25 cellular contexts compared by ENCODE assay signal in the genomic region with DNA sequence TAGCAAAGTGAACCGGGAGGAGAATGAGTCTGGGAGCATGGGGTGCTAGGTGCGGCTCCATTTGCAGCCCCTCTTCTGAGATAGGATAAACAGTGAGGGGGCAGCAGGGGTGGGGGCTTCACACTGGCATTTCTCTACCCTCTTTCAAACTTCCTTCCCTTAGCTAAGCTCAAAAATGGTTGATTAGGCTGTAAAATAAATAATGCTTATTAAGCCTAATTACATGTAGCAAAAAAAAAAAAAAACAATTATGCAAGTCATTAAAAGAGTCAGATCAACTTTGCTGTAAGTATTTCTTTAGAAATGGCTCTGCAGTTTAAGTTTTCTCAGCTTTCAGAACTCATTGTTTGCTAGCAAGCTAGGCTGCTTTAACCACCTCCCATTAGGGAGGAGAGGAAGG.
DNase-seq lines count a peak whose midpoint lies in the region; ATAC-seq, FAIRE-seq and TF ChIP-seq lines count a peak whose summit lies in the region.
"Had no signal": no experiment of that assay in that cellular context is flagged by ENCODE, and none has a peak within 500 bp of the region (broad histone marks: within the 10 kb centered on the region; RNA-seq: fewer than 3 reads in every experiment).

No MANE protein-coding gene starts in this region.

- CTCF ChIA-PET in A549 (lab: Yijun Ruan, JAX) (interaction anchor here (0.6 to 2.7 kb wide), 6 partner anchors 16 to 653 kb away, joined by 3 to 13 read pairs (median 4); no protein-coding TSS in a partner anchor), K562 (lab: Yijun Ruan, JAX; ENCODE audit: low intra/inter-chr PET ratio) (interaction anchor here (0.6 kb wide), 1 partner anchor 316 kb away, joined by 12 read pairs; no protein-coding TSS in a partner anchor), GM10248 (lab: Yijun Ruan, JAX) (interaction anchor here (0.8 to 1.5 kb wide), 5 partner anchors 10 to 347 kb away, joined by 3 to 5 read pairs (median 3); no protein-coding TSS in a partner anchor)

- H3K27me3 ChIP-seq in K562 (ENCODE audit: control insufficient read depth in 2 of 2, insufficient read depth in 2 of 2, low read length in 2 of 2) (peaks cover 2 to 8% of the 10 kb centered on the region in 2 experiments; a peak in 1 of 5 replicates), neuronal stem cell (ENCODE audit: control insufficient read depth in 3 of 3, insufficient read depth in 3 of 3, low read depth in 1 of 3, low read length in 3 of 3) (no peaks in the 10 kb centered on the region)
- H3K27me3 ChIP-seq: BE2C; BLaER1 treated with 17β-estradiol and CSF1 and Interleukin-3, amounts not matched to agents 10 nM and 100 nM had no signal

- H3K27me3 Mint-ChIP-seq in mesothelial cell of epicardium (ENCODE audit: low read depth) = no peaks in the 10 kb centered on the region
- H3K27me3 Mint-ChIP-seq: CD4-positive, alpha-beta T cell had no signal

- H3K4me1 ChIP-seq in A549 (no peaks in the 10 kb centered on the region), K562 (replicated peaks in 1 of 2; ENCODE audit: control insufficient read depth in 2 of 2, insufficient read depth in 2 of 2, low read length in 2 of 2) (no peaks in the 10 kb centered on the region), neuronal stem cell (ENCODE audit: control insufficient read depth in 2 of 2, insufficient read depth in 1 of 2, low read depth in 1 of 2, low read length in 2 of 2) (no peaks in the 10 kb centered on the region)
- H3K4me1 ChIP-seq: BE2C; BLaER1 treated with 17β-estradiol and CSF1 and Interleukin-3, amounts not matched to agents 10 nM and 100 nM had no signal

- no peak for TF ChIP-seq RAD21 in A549 (conservative IDR thresholded peaks at IDR 0.05 in 1 of 2, IDR thresholded peaks at IDR 0.05 in 1 of 2)
- TF ChIP-seq RAD21 in K562 (CRISPR knock-in tag; conservative IDR thresholded peaks at IDR 0.05 in 1 of 2, IDR thresholded peaks at IDR 0.05 in 1 of 2) = no peak

- H3K9me3 Mint-ChIP-seq in mesothelial cell of epicardium = peaks cover 10% of the 10 kb centered on the region
- H3K9me3 Mint-ChIP-seq: CD4-positive, alpha-beta T cell; CD8-positive, alpha-beta memory T cell had no signal

- TF ChIP-seq POLR2A in A549 (IDR thresholded peaks at IDR 0.05; ENCODE audit: low read length) = no peak
- no peak for TF ChIP-seq POLR2A in K562 (conservative IDR thresholded peaks at IDR 0.05)

- POLR2A ChIA-PET in A549 (lab: Yijun Ruan, JAX) (no interaction called here), K562 (lab: Yijun Ruan, JAX) (interaction anchor here (0.6 to 1.0 kb wide), 2 partner anchors 18 to 64 kb away, joined by 4 to 5 read pairs; no protein-coding TSS in a partner anchor), GM10248 (lab: Yijun Ruan, JAX) (no interaction called here)

- H3K79me1 ChIP-seq in neuronal stem cell (ENCODE audit: low read depth, low read length) = no peaks in the 10 kb centered on the region

- no peak overlapping the region for H3K9ac ChIP-seq in K562 (ENCODE audit: insufficient read depth in 1 of 2, low read depth in 2 of 2, low read length in 2 of 2)
- no peak overlapping the region for H3K9ac ChIP-seq in neuronal stem cell (ENCODE audit: low read depth, low read length, poor library complexity)
- H3K9ac ChIP-seq: BLaER1 treated with 17β-estradiol and CSF1 and Interleukin-3, amounts not matched to agents 10 nM and 100 nM had no signal

- no peak overlapping the region for H3K23ac ChIP-seq in neuronal stem cell (ENCODE audit: low read depth, low read length, poor library complexity)

- H3K27ac ChIP-seq in A549 = no peak overlapping the region
- H3K27ac ChIP-seq in K562 (ENCODE audit: extremely low read depth, low read depth, low read length) = no peak overlapping the region
- no peak overlapping the region for H3K27ac ChIP-seq in neuronal stem cell (replicated peaks; ENCODE audit: low read length)
- H3K27ac ChIP-seq: 22Rv1; BLaER1 treated with 17β-estradiol and CSF1 and Interleukin-3, amounts not matched to agents 10 nM and 100 nM had no signal

- no peaks in the 10 kb centered on the region for H3K9me1 ChIP-seq in K562 (ENCODE audit: control insufficient read depth, insufficient read depth, low read length)

- H3K18ac ChIP-seq in neuronal stem cell (ENCODE audit: low read length) = no peak overlapping the region

- TF ChIP-seq CTCF in A549 (IDR thresholded peaks at IDR 0.05) (no peak), K562 (IDR thresholded peaks at IDR 0.05 in 2 of 3, conservative IDR thresholded peaks at IDR 0.05 in 1 of 3; ENCODE audit: insufficient read depth in 2 of 3, low read depth in 1 of 3, low read length in 3 of 3) (no peak), mesothelial cell of epicardium (IDR thresholded peaks at IDR 0.05; ENCODE audit: unreplicated experiment) (no peak), GM10248 (IDR thresholded peaks at IDR 0.05; ENCODE audit: control extremely low read depth, extremely low read depth, low read depth, missing control alignments) (no peak)

- H3K14ac ChIP-seq in neuronal stem cell (ENCODE audit: low read length) = no peak overlapping the region

- in situ Hi-C loops in K562 (cut with MboI) = no loop called here

- FAIRE-seq in A549 (lab: Jason Lieb, UNC) (no peak), K562 (lab: Jason Lieb, UNC) (no peak)
- FAIRE-seq: D721Med, GM12891, GM18507 had no signal

- DNase-seq in A549 (ENCODE audit: low read depth in 1 of 2, low spot score in 1 of 2) (no peak), K562 (ENCODE audit: extremely low read depth in 1 of 4, low spot score in 3 of 4) (no peak), mesothelial cell of epicardium (ENCODE audit: low spot score in 2 of 2, unreplicated experiment in 2 of 2) (no peak), neuronal stem cell (ENCODE audit: low spot score) (no peak), anterior cingulate cortex (lab: John Stamatoyannopoulos, UW) (no peak), GM10248 (ENCODE audit: extremely low spot score) (no peak)
- DNase-seq: ACHN; AML-193; BE2C; CD4-positive, alpha-beta T cell; CD8-positive, alpha-beta memory T cell; DMS 273 treated with DMSO at 0.1 percent for 48 hours; DMS79; EL; GDM1; H9 had no signal

- H3K9me3 ChIP-seq in A549 = no peaks in the 10 kb centered on the region
- H3K9me3 ChIP-seq in K562 (replicated peaks; ENCODE audit: control insufficient read depth, insufficient read depth, low read depth, low read length) = no peaks in the 10 kb centered on the region
- H3K9me3 ChIP-seq in neuronal stem cell (replicated peaks in 1 of 2; ENCODE audit: control insufficient read depth in 2 of 2, insufficient read depth in 1 of 2, low read depth in 1 of 2, low read length in 2 of 2) = peaks cover 0 to 7% of the 10 kb centered on the region in 2 donors
- H3K9me3 ChIP-seq: BE2C had no signal

- H3K27ac Mint-ChIP-seq in mesothelial cell of epicardium = peak overlapping the region; percentile 25
- H3K27ac Mint-ChIP-seq: CD14-positive monocyte; CD4-positive, alpha-beta T cell; CD8-positive, alpha-beta memory T cell; GM23338 had no signal

- no peak for TF ChIP-seq EP300 in A549 (IDR thresholded peaks at IDR 0.05)
- no peak for TF ChIP-seq EP300 in K562 (IDR thresholded peaks at IDR 0.05; ENCODE audit: low read length)

- no peaks in the 10 kb centered on the region for H4K20me1 ChIP-seq in K562 (replicated peaks; ENCODE audit: control insufficient read depth, insufficient read depth, low read length)
- H4K20me1 ChIP-seq: BLaER1 treated with 17β-estradiol and CSF1 and Interleukin-3, amounts not matched to agents 10 nM and 100 nM had no signal

- H2AK5ac ChIP-seq in neuronal stem cell (ENCODE audit: low read depth, low read length) = no peak overlapping the region

- H4K91ac ChIP-seq in neuronal stem cell (ENCODE audit: low read depth, low read length, poor library complexity) = no peak overlapping the region

- H4K8ac ChIP-seq in neuronal stem cell (ENCODE audit: low read depth, low read length) = no peak overlapping the region

- H2BK5ac ChIP-seq in neuronal stem cell (ENCODE audit: low read length) = no peak overlapping the region

- ATAC-seq in A549 (no peak), K562 (no peak), GM21529 (IDR thresholded peaks at IDR 0.05; ENCODE audit: unreplicated experiment) (no peak)
- ATAC-seq: GM23338, HCT116 had no signal

- peaks cover 14% of the 10 kb centered on the region for H3K4me1 Mint-ChIP-seq in mesothelial cell of epicardium
- H3K4me1 Mint-ChIP-seq: CD8-positive, alpha-beta memory T cell had no signal

- H3K4ac ChIP-seq in neuronal stem cell (ENCODE audit: low read length) = no peak overlapping the region

- no peaks in the 10 kb centered on the region for H3K79me2 ChIP-seq in K562 (ENCODE audit: control insufficient read depth, insufficient read depth, low read length)

- intact Hi-C loops in K562 (cut with micrococcal nuclease) = no loop called here

- H3K36me3 Mint-ChIP-seq in mesothelial cell of epicardium = no peaks in the 10 kb centered on the region
- H3K36me3 Mint-ChIP-seq: CD14-positive monocyte had no signal

- H3K36me3 ChIP-seq in K562 (ENCODE audit: control insufficient read depth, insufficient read depth, low read length) (no peaks in the 10 kb centered on the region), neuronal stem cell (replicated peaks in 1 of 2; ENCODE audit: control insufficient read depth in 2 of 2, insufficient read depth in 2 of 2, low read length in 2 of 2) (no peaks in the 10 kb centered on the region)
- H3K36me3 ChIP-seq: BE2C; BLaER1 treated with 17β-estradiol and CSF1 and Interleukin-3, amounts not matched to agents 10 nM and 100 nM had no signal

- no peak overlapping the region for H2BK120ac ChIP-seq in neuronal stem cell (ENCODE audit: low read depth, low read length)

- H2AFZ ChIP-seq in K562 (ENCODE audit: low read depth, low read length) = no peak overlapping the region
- peak overlapping the region; percentile 47 for H2AFZ ChIP-seq in neuronal stem cell (ENCODE audit: low read length)
- H2AFZ ChIP-seq: GM23338 had no signal

- H2BK15ac ChIP-seq in neuronal stem cell (ENCODE audit: low read length) = no peak overlapping the region

- no peak overlapping the region for H3K4me3 ChIP-seq in A549
- H3K4me3 ChIP-seq in K562 = no peak overlapping the region
- H3K4me3 ChIP-seq in neuronal stem cell (ENCODE audit: low read length in 2 of 2) = no peak overlapping the region
- H3K4me3 ChIP-seq: BLaER1 treated with 17β-estradiol and CSF1 and Interleukin-3, amounts not matched to agents 10 nM and 100 nM; GM23338 had no signal

- no peak overlapping the region for H2BK12ac ChIP-seq in neuronal stem cell (ENCODE audit: low read length)

- no TSS peak for BruUV-seq in K562 (replicated peaks; lab: Mats Ljungman, UMichigan)

- H3K4me3 Mint-ChIP-seq in mesothelial cell of epicardium = no peak overlapping the region
- H3K4me3 Mint-ChIP-seq: CD14-positive monocyte; CD4-positive, alpha-beta T cell; CD8-positive, alpha-beta memory T cell; GM23338; H9 had no signal

- H3K4me2 ChIP-seq in A549 (no peak overlapping the region), K562 (ENCODE audit: insufficient read depth, low read length) (no peak overlapping the region), neuronal stem cell (ENCODE audit: insufficient read depth, low read length, poor library complexity, severe bottlenecking) (no peak overlapping the region)
- H3K4me2 ChIP-seq: BLaER1 treated with 17β-estradiol and CSF1 and Interleukin-3, amounts not matched to agents 10 nM and 100 nM; GM23338 had no signal

- 74% methylated on average over 2 of the region's 2 CpGs for WGBS in A549 (ENCODE audit: missing lambda C conversion rate)
- 0% methylated on average over 2 of the region's 2 CpGs for WGBS in K562 (ENCODE audit: insufficient coverage, low coverage, missing lambda C conversion rate)
- WGBS in neuronal stem cell (ENCODE audit: extremely low coverage in 2 of 2, insufficient read length in 2 of 2, insufficient replicate concordance in 1 of 2), 2 donors = no CpG with 5 or more reads among the region's 2 CpGs
